ENCODE assay signal across 10 cellular contexts in genomic region chr1:114467491-114467890, GRCh38. TPM values are rescaled to one million over a fixed set of nuclear protein-coding genes. Genes with fewer than 3 reads are reported as not detected.
DNase-seq lines count a peak whose midpoint lies in the region; ATAC-seq and TF ChIP-seq lines count a peak whose summit lies in the region.
"Had no signal": no experiment of that assay in that cellular context is flagged by ENCODE, and none has a peak within 500 bp of the region (broad histone marks: within the 10 kb centered on the region; RNA-seq: fewer than 3 reads in every experiment).

No MANE protein-coding gene starts in this region.

- 100% methylated on average over 1 of the region's 1 CpG for WGBS in gastroesophageal sphincter (ENCODE audit: low coverage in 1 of 2), 2 donors

- H3K36me3 Mint-ChIP-seq in activated naive CD4-positive, alpha-beta T cell treated with anti-CD3 and anti-CD28 coated beads, Interleukin-2, amount 50 U/mL, for 24 hours: peaks cover 4% of the 10 kb centered on the region
- H3K36me3 Mint-ChIP-seq in activated CD8-positive, alpha-beta T cell treated with anti-CD3 and anti-CD28 coated beads, Interleukin-2, amount 10 ng/mL, durations not matched to agents 7 days and 5 days (ENCODE audit: low read depth): peaks cover 19% of the 10 kb centered on the region
- H3K36me3 Mint-ChIP-seq in stimulated activated naive B cell treated with anti-CD40 and anti-IgM and Interleukin-4, amounts not matched to agents 10 μg/mL and 1 μg/mL and 100 μg/mL, for 72 hours: peaks cover 18 to 34% of the 10 kb centered on the region in 2 donors

- H3K27ac ChIP-seq in gastroesophageal sphincter: no peak overlapping the region

- H3K4me3 Mint-ChIP-seq in activated naive CD4-positive, alpha-beta T cell treated with anti-CD3 and anti-CD28 coated beads, Interleukin-2, amount 50 U/mL, for 24 hours: no peak overlapping the region
- H3K4me3 Mint-ChIP-seq in activated CD8-positive, alpha-beta T cell treated with anti-CD3 and anti-CD28 coated beads, Interleukin-2, amount 10 ng/mL, durations not matched to agents 7 days and 5 days: peak overlapping the region; percentile 42
- no peak overlapping the region for H3K4me3 Mint-ChIP-seq in stimulated activated naive B cell treated with anti-CD40 and anti-IgM and Interleukin-4, amounts not matched to agents 10 μg/mL and 1 μg/mL and 100 μg/mL, for 72 hours

- ATAC-seq in HG02870 (IDR thresholded peaks at IDR 0.05; ENCODE audit: unreplicated experiment): peak; percentile 67
- peak; percentile 75 for ATAC-seq in activated CD8-positive, alpha-beta T cell treated with anti-CD3 and anti-CD28 coated beads, Interleukin-2, amount 10 ng/mL, durations not matched to agents 7 days and 5 days
- ATAC-seq in stimulated activated naive B cell treated with anti-CD40 and anti-IgM and Interleukin-4, amounts not matched to agents 10 μg/mL and 1 μg/mL and 100 μg/mL, for 72 hours (replicated peaks): no peak
- no peak for ATAC-seq in gastroesophageal sphincter

- TF ChIP-seq CTCF in gastroesophageal sphincter (IDR thresholded peaks at IDR 0.05): no peak

- no peaks in the 10 kb centered on the region for H3K9me3 Mint-ChIP-seq in activated naive CD4-positive, alpha-beta T cell treated with anti-CD3 and anti-CD28 coated beads, Interleukin-2, amount 50 U/mL, for 24 hours
- H3K9me3 Mint-ChIP-seq in activated CD8-positive, alpha-beta T cell treated with anti-CD3 and anti-CD28 coated beads, Interleukin-2, amount 10 ng/mL, durations not matched to agents 7 days and 5 days (ENCODE audit: insufficient read depth): no peaks in the 10 kb centered on the region
- no peaks in the 10 kb centered on the region for H3K9me3 Mint-ChIP-seq in stimulated activated naive B cell treated with anti-CD40 and anti-IgM and Interleukin-4, amounts not matched to agents 10 μg/mL and 1 μg/mL and 100 μg/mL, for 72 hours

- H3K4me1 ChIP-seq in gastroesophageal sphincter: peaks cover 0 to 24% (median 0%) of the 10 kb centered on the region in 3 donors

- H3K27ac Mint-ChIP-seq in activated naive CD4-positive, alpha-beta T cell treated with anti-CD3 and anti-CD28 coated beads, Interleukin-2, amount 50 U/mL, for 24 hours: peak overlapping the region; percentile 56
- peak overlapping the region; percentile 77 for H3K27ac Mint-ChIP-seq in activated CD8-positive, alpha-beta T cell treated with anti-CD3 and anti-CD28 coated beads, Interleukin-2, amount 10 ng/mL, durations not matched to agents 7 days and 5 days
- peak overlapping the region; percentile 32 for H3K27ac Mint-ChIP-seq in stimulated activated naive B cell treated with anti-CD40 and anti-IgM and Interleukin-4, amounts not matched to agents 10 μg/mL and 1 μg/mL and 100 μg/mL, for 72 hours

- H3K36me3 ChIP-seq in gastroesophageal sphincter: no peaks in the 10 kb centered on the region

- no peaks in the 10 kb centered on the region for H3K9me3 ChIP-seq in gastroesophageal sphincter

- in situ Hi-C loops in G401 (cut with HindIII; ENCODE audit: low sequenced_read_pairs): no loop called here

- CTCF ChIA-PET in activated CD8-positive, alpha-beta T cell treated with anti-CD3 and anti-CD28 coated beads, Interleukin-2, amount 10 ng/mL, durations not matched to agents 7 days and 5 days (lab: Charles Lee): interaction anchor here (0.7 to 2.7 kb wide), 6 partner anchors 15 to 586 kb away, joined by 3 to 7 read pairs (median 5); no protein-coding TSS in a partner anchor

- DNase-seq in activated naive CD4-positive, alpha-beta T cell treated with anti-CD3 and anti-CD28 coated beads, Interleukin-2, amount 50 U/mL, for 16 hours: no peak
- no peak for DNase-seq in activated CD8-positive, alpha-beta T cell treated with anti-CD3 and anti-CD28 coated beads, Interleukin-2, amount 10 ng/mL, durations not matched to agents 7 days and 5 days
- no peak for DNase-seq in stimulated activated naive B cell treated with anti-CD40 and anti-IgM and Interleukin-4, amounts not matched to agents 10 μg/mL and 1 μg/mL and 100 μg/mL, for 72 hours
- no peak for DNase-seq in NCI-H2107 treated with DMSO at 0.1 percent for 48 hours (lab: John Stamatoyannopoulos, UW; ENCODE audit: unreplicated experiment)
- DNase-seq in G401 (ENCODE audit: low spot score): no peak
- DNase-seq: activated CD4-positive, alpha-beta T cell treated with anti-CD3 and anti-CD28 coated beads for 1 hour; aorta had no signal

- no peak for TF ChIP-seq EP300 in gastroesophageal sphincter (IDR thresholded peaks at IDR 0.05)

- no peak overlapping the region for H3K4me3 ChIP-seq in gastroesophageal sphincter

- no peaks in the 10 kb centered on the region for H3K27me3 Mint-ChIP-seq in activated naive CD4-positive, alpha-beta T cell treated with anti-CD3 and anti-CD28 coated beads, Interleukin-2, amount 50 U/mL, for 24 hours
- H3K27me3 Mint-ChIP-seq in activated CD8-positive, alpha-beta T cell treated with anti-CD3 and anti-CD28 coated beads, Interleukin-2, amount 10 ng/mL, durations not matched to agents 7 days and 5 days (ENCODE audit: low read depth): no peaks in the 10 kb centered on the region
- no peaks in the 10 kb centered on the region for H3K27me3 Mint-ChIP-seq in stimulated activated naive B cell treated with anti-CD40 and anti-IgM and Interleukin-4, amounts not matched to agents 10 μg/mL and 1 μg/mL and 100 μg/mL, for 72 hours

- no peak for TF ChIP-seq POLR2A in gastroesophageal sphincter (IDR thresholded peaks at IDR 0.05)

- no peaks in the 10 kb centered on the region for H3K27me3 ChIP-seq in gastroesophageal sphincter

- H3K4me1 Mint-ChIP-seq in activated naive CD4-positive, alpha-beta T cell treated with anti-CD3 and anti-CD28 coated beads, Interleukin-2, amount 50 U/mL, for 24 hours: peaks cover 67% of the 10 kb centered on the region
- peaks cover 33% of the 10 kb centered on the region for H3K4me1 Mint-ChIP-seq in activated CD8-positive, alpha-beta T cell treated with anti-CD3 and anti-CD28 coated beads, Interleukin-2, amount 10 ng/mL, durations not matched to agents 7 days and 5 days (ENCODE audit: low read depth)
- H3K4me1 Mint-ChIP-seq in stimulated activated naive B cell treated with anti-CD40 and anti-IgM and Interleukin-4, amounts not matched to agents 10 μg/mL and 1 μg/mL and 100 μg/mL, for 72 hours: peaks cover 27 to 60% of the 10 kb centered on the region in 2 donors

- POLR2A ChIA-PET in activated CD8-positive, alpha-beta T cell treated with anti-CD3 and anti-CD28 coated beads, Interleukin-2, amount 10 ng/mL, durations not matched to agents 7 days and 5 days (lab: Charles Lee): interaction anchor here (0.7 to 1.9 kb wide), 3 partner anchors 43 to 248 kb away, joined by 3 to 9 read pairs (median 3); partner anchors contain the start of genes NRAS and TRIM33

RNA-seq across cellular contexts. Expression of gene TRIM33, which starts 43.5 kb away (rescaled TPM):
- total RNA-seq in activated CD8-positive, alpha-beta T cell treated with anti-CD3 and anti-CD28 coated beads, Interleukin-2, amount 10 ng/mL, durations not matched to agents 7 days and 5 days: 10 to 100 TPM; 39.5 to 43.4 TPM
- 10 to 100 TPM; 26.7 to 49.0 (median 34.5) TPM for total RNA-seq in gastroesophageal sphincter
- 16.5 and 21.1 TPM in 2 replicates for total RNA-seq in G401 (2014; rRNA removed; shearing (Covaris generic))

Comparison
In these comparisons a context has a peak if more than half of its experiments do, and no peak if none do; other contexts are left out.
1. ATAC-seq: peak in HG02870 (single experiment) and activated CD8-positive, alpha-beta T cell treated with anti-CD3 and anti-CD28 coated beads, Interleukin-2, amount 10 ng/mL, durations not matched to agents 7 days and 5 days (single experiment); none in stimulated activated naive B cell treated with anti-CD40 and anti-IgM and Interleukin-4, amounts not matched to agents 10 μg/mL and 1 μg/mL and 100 μg/mL, for 72 hours (0 of 2) and gastroesophageal sphincter (single experiment).
2. Peak in every context shown above with its lines, with median percentiles within 50 percentile points of each other: H3K27ac Mint-ChIP-seq.